18 cellular contexts compared by ENCODE assay signal in genomic region chr18:35136248-35136647, GRCh38.
DNase-seq lines count a peak whose midpoint lies in the region; ATAC-seq and TF ChIP-seq lines count a peak whose summit lies in the region.
"Had no signal": no experiment of that assay in that cellular context is flagged by ENCODE, and none has a peak within 500 bp of the region (broad histone marks: within the 10 kb centered on the region; RNA-seq: fewer than 3 reads in every experiment).

No MANE protein-coding gene starts in this region.

- no peak overlapping the region for H3K4me3 Mint-ChIP-seq in activated CD8-positive, alpha-beta T cell treated with anti-CD3 and anti-CD28 coated beads for 36 hours
- no peak overlapping the region for H3K4me3 Mint-ChIP-seq in activated CD8-positive, alpha-beta T cell treated with anti-CD3 and anti-CD28 coated beads, Interleukin-2, amount 10 ng/mL, durations not matched to agents 7 days and 5 days
- no peak overlapping the region for H3K4me3 Mint-ChIP-seq in stimulated activated naive B cell treated with anti-CD40 and anti-IgM and Interleukin-4, amounts not matched to agents 10 μg/mL and 1 μg/mL and 100 μg/mL, for 72 hours

- H3K27ac ChIP-seq in caudate nucleus (ENCODE audit: low read depth, low read length) (peak overlapping the region; percentile 49), right atrium auricular region (peak overlapping the region; percentile 82), tibial nerve (no peak overlapping the region)
- H3K27ac ChIP-seq: BLaER1 treated with 17β-estradiol and CSF1 and Interleukin-3, amounts not matched to agents 10 nM and 100 nM; Peyer's patch had no signal

- no peaks in the 10 kb centered on the region for H3K27me3 Mint-ChIP-seq in activated CD8-positive, alpha-beta T cell treated with anti-CD3 and anti-CD28 coated beads for 36 hours
- no peaks in the 10 kb centered on the region for H3K27me3 Mint-ChIP-seq in activated CD8-positive, alpha-beta T cell treated with anti-CD3 and anti-CD28 coated beads, Interleukin-2, amount 10 ng/mL, durations not matched to agents 7 days and 5 days (ENCODE audit: low read depth)
- no peaks in the 10 kb centered on the region for H3K27me3 Mint-ChIP-seq in stimulated activated naive B cell treated with anti-CD40 and anti-IgM and Interleukin-4, amounts not matched to agents 10 μg/mL and 1 μg/mL and 100 μg/mL, for 72 hours

- 96 to 97% methylated on average over 3 of the region's 3 CpGs for WGBS in tibial nerve, 2 donors

- CTCF ChIA-PET in activated CD8-positive, alpha-beta T cell treated with anti-CD3 and anti-CD28 coated beads for 36 hours (lab: Charles Lee), result interaction anchor here (1.1 kb wide), 1 partner anchor 17 kb away, joined by 3 read pairs; no protein-coding TSS in a partner anchor
- CTCF ChIA-PET in activated CD8-positive, alpha-beta T cell treated with anti-CD3 and anti-CD28 coated beads, Interleukin-2, amount 10 ng/mL, durations not matched to agents 7 days and 5 days (lab: Charles Lee), result interaction anchor here (1.0 to 1.6 kb wide), 2 partner anchors 8 to 13 kb away, joined by 3 to 5 read pairs; no protein-coding TSS in a partner anchor

- DNase-seq in activated CD8-positive, alpha-beta T cell treated with anti-CD3 and anti-CD28 coated beads for 36 hours, result no peak
- no peak for DNase-seq in activated CD8-positive, alpha-beta T cell treated with anti-CD3 and anti-CD28 coated beads, Interleukin-2, amount 10 ng/mL, durations not matched to agents 7 days and 5 days
- no peak for DNase-seq in caudate nucleus (lab: John Stamatoyannopoulos, UW)
- DNase-seq in right atrium auricular region (ENCODE audit: low spot score), result no peak
- DNase-seq in stimulated activated naive B cell treated with anti-CD40 and anti-IgM and Interleukin-4, amounts not matched to agents 10 μg/mL and 1 μg/mL and 100 μg/mL, for 72 hours, result no peak
- no peak for DNase-seq in NCI-H748 treated with DMSO at 0.1 percent for 48 hours (lab: John Stamatoyannopoulos, UW)
- no peak for DNase-seq in cortex of kidney (lab: John Stamatoyannopoulos, UW)
- no peak for DNase-seq in tibial nerve (ENCODE audit: low spot score in 2 of 2)
- DNase-seq: 8988T, H7, MG63, NCI-H1092 treated with DMSO at 0.1 percent for 48 hours, NCI-H1694, NCI-H345, NCI-H526 treated with DMSO at 0.1 percent for 48 hours, Peyer's patch, SIG-M5 had no signal

- H3K36me3 ChIP-seq in right atrium auricular region, result peaks cover 57% of the 10 kb centered on the region
- H3K36me3 ChIP-seq in tibial nerve, result peaks cover 0 to 58% (median 0%) of the 10 kb centered on the region in 3 donors
- H3K36me3 ChIP-seq: MG63 had no signal

- no peak for TF ChIP-seq EP300 in tibial nerve (IDR thresholded peaks at IDR 0.05)

- no peak for TF ChIP-seq POLR2A in tibial nerve (IDR thresholded peaks at IDR 0.05)

- H3K9me3 ChIP-seq in right atrium auricular region, result no peaks in the 10 kb centered on the region
- no peaks in the 10 kb centered on the region for H3K9me3 ChIP-seq in tibial nerve
- H3K9me3 ChIP-seq: BLaER1 treated with 17β-estradiol and CSF1 and Interleukin-3, amounts not matched to agents 10 nM and 100 nM; MG63; Peyer's patch had no signal

- POLR2A ChIA-PET in activated CD8-positive, alpha-beta T cell treated with anti-CD3 and anti-CD28 coated beads for 36 hours (lab: Charles Lee), result interaction anchor here (1.2 to 1.9 kb wide), 2 partner anchors 9 to 96 kb away, joined by 3 to 4 read pairs; no protein-coding TSS in a partner anchor
- POLR2A ChIA-PET in activated CD8-positive, alpha-beta T cell treated with anti-CD3 and anti-CD28 coated beads, Interleukin-2, amount 10 ng/mL, durations not matched to agents 7 days and 5 days (lab: Charles Lee), result interaction anchor here (1.3 kb wide), 1 partner anchor 49 kb away, joined by 3 read pairs; no protein-coding TSS in a partner anchor

- ATAC-seq in activated CD8-positive, alpha-beta T cell treated with anti-CD3 and anti-CD28 coated beads for 36 hours, result no peak
- no peak for ATAC-seq in activated CD8-positive, alpha-beta T cell treated with anti-CD3 and anti-CD28 coated beads, Interleukin-2, amount 10 ng/mL, durations not matched to agents 7 days and 5 days
- ATAC-seq in stimulated activated naive B cell treated with anti-CD40 and anti-IgM and Interleukin-4, amounts not matched to agents 10 μg/mL and 1 μg/mL and 100 μg/mL, for 72 hours (replicated peaks), result no peak

- intact Hi-C loops in activated CD8-positive, alpha-beta T cell treated with anti-CD3 and anti-CD28 coated beads for 36 hours (cut with micrococcal nuclease), result no loop called here

- peak overlapping the region; percentile 28 for H3K27ac Mint-ChIP-seq in activated CD8-positive, alpha-beta T cell treated with anti-CD3 and anti-CD28 coated beads for 36 hours
- no peak overlapping the region for H3K27ac Mint-ChIP-seq in activated CD8-positive, alpha-beta T cell treated with anti-CD3 and anti-CD28 coated beads, Interleukin-2, amount 10 ng/mL, durations not matched to agents 7 days and 5 days
- peak overlapping the region; percentile 9 for H3K27ac Mint-ChIP-seq in stimulated activated naive B cell treated with anti-CD40 and anti-IgM and Interleukin-4, amounts not matched to agents 10 μg/mL and 1 μg/mL and 100 μg/mL, for 72 hours

- H3K36me3 Mint-ChIP-seq in activated CD8-positive, alpha-beta T cell treated with anti-CD3 and anti-CD28 coated beads for 36 hours (ENCODE audit: low read depth), result peaks cover 29% of the 10 kb centered on the region
- peaks cover 40% of the 10 kb centered on the region for H3K36me3 Mint-ChIP-seq in activated CD8-positive, alpha-beta T cell treated with anti-CD3 and anti-CD28 coated beads, Interleukin-2, amount 10 ng/mL, durations not matched to agents 7 days and 5 days (ENCODE audit: low read depth)
- peaks cover 52 to 71% of the 10 kb centered on the region in 2 donors for H3K36me3 Mint-ChIP-seq in stimulated activated naive B cell treated with anti-CD40 and anti-IgM and Interleukin-4, amounts not matched to agents 10 μg/mL and 1 μg/mL and 100 μg/mL, for 72 hours

- H3K27me3 ChIP-seq in right atrium auricular region (no peaks in the 10 kb centered on the region), tibial nerve (no peaks in the 10 kb centered on the region)
- H3K27me3 ChIP-seq: BLaER1 treated with 17β-estradiol and CSF1 and Interleukin-3, amounts not matched to agents 10 nM and 100 nM; MG63; Peyer's patch had no signal

- no peak for TF ChIP-seq CTCF in activated CD8-positive, alpha-beta T cell treated with anti-CD3 and anti-CD28 coated beads for 36 hours (IDR thresholded peaks at IDR 0.05)
- no peak for TF ChIP-seq CTCF in right atrium auricular region (IDR thresholded peaks at IDR 0.05)
- TF ChIP-seq CTCF in tibial nerve (IDR thresholded peaks at IDR 0.05), result no peak

- H3K4me1 Mint-ChIP-seq in activated CD8-positive, alpha-beta T cell treated with anti-CD3 and anti-CD28 coated beads for 36 hours (ENCODE audit: low read depth), result no peaks in the 10 kb centered on the region
- H3K4me1 Mint-ChIP-seq in activated CD8-positive, alpha-beta T cell treated with anti-CD3 and anti-CD28 coated beads, Interleukin-2, amount 10 ng/mL, durations not matched to agents 7 days and 5 days (ENCODE audit: low read depth), result peaks cover 4% of the 10 kb centered on the region
- H3K4me1 Mint-ChIP-seq in stimulated activated naive B cell treated with anti-CD40 and anti-IgM and Interleukin-4, amounts not matched to agents 10 μg/mL and 1 μg/mL and 100 μg/mL, for 72 hours, result peaks cover 15 to 16% of the 10 kb centered on the region in 2 donors

- no peaks in the 10 kb centered on the region for H3K9me3 Mint-ChIP-seq in activated CD8-positive, alpha-beta T cell treated with anti-CD3 and anti-CD28 coated beads for 36 hours
- H3K9me3 Mint-ChIP-seq in activated CD8-positive, alpha-beta T cell treated with anti-CD3 and anti-CD28 coated beads, Interleukin-2, amount 10 ng/mL, durations not matched to agents 7 days and 5 days (ENCODE audit: insufficient read depth), result no peaks in the 10 kb centered on the region
- H3K9me3 Mint-ChIP-seq in stimulated activated naive B cell treated with anti-CD40 and anti-IgM and Interleukin-4, amounts not matched to agents 10 μg/mL and 1 μg/mL and 100 μg/mL, for 72 hours, result no peaks in the 10 kb centered on the region

- H3K4me3 ChIP-seq in right atrium auricular region (no peak overlapping the region), tibial nerve (no peak overlapping the region)
- H3K4me3 ChIP-seq: BLaER1 treated with 17β-estradiol and CSF1 and Interleukin-3, amounts not matched to agents 10 nM and 100 nM; MG63; Peyer's patch had no signal

- H3K4me1 ChIP-seq in right atrium auricular region (peaks cover 0 to 49% of the 10 kb centered on the region in 2 donors), tibial nerve (peaks cover 0 to 25% (median 4%) of the 10 kb centered on the region in 4 donors)
- H3K4me1 ChIP-seq: Peyer's patch had no signal

Comparison
In these comparisons a context has a peak if more than half of its experiments do, and no peak if none do; other contexts are left out.
1. H3K27ac ChIP-seq: peak in caudate nucleus (single experiment) and right atrium auricular region (2 of 2); none in tibial nerve (0 of 4).